8 cellular contexts compared by ENCODE assay signal in the genomic region with DNA sequence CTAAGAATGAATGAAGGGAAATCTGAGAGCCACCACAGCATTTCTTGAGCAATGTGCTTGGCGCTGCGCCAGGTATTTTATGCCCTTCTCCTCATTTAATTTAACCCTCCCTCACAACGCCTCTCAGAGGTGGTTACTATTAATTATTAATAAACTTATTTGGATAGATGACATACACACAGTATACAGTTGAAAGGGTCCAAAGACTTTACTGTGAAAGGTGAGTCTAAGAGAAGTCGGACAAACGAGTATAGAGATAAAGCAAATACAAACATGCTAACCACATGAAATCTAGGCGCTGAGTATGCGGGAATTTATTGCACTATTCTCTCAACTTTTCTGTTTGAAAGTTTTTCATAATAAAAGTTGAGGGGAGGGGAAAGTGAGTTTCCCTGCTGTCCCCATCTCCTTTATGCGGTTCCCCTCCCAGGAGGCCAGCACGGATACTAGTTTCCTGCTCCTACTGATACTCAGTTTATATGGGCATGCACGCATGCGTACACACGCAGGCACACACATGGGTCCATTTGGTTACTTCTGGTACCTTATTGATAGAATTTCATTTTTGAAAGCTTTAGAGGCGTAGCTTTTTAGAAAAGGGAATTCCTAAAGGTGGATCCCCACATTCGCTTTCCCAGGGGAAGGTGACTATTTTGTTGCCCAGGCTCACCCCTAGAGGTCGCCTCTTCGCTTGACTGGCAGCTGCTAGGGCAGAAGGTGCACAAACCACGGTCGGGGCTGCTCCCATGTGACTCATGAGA. TPM values are rescaled to one million over a fixed set of nuclear protein-coding genes. Genes with fewer than 3 reads are reported as not detected.
DNase-seq lines count a peak whose midpoint lies in the region; ATAC-seq and TF ChIP-seq lines count a peak whose summit lies in the region.

No MANE protein-coding gene starts in this region.

- DNase-seq in DMS114 treated with DMSO at 0.1 percent for 48 hours (lab: John Stamatoyannopoulos, UW; ENCODE audit: unreplicated experiment) (peak; percentile 44), KBM-7 (peak; percentile 67), SK-N-MC (ENCODE audit: low read depth, low spot score) (peak; percentile 39), glutamatergic neuron (peak; percentile 80), pons (ENCODE audit: low spot score) (peak; percentile 70), upper lobe of right lung (peak; percentile 84)
- peak; percentile 75 for DNase-seq in activated naive CD4-positive, alpha-beta T cell treated with anti-CD3 and anti-CD28 coated beads, Interleukin-2, amount 50 U/mL, for 16 hours

- no peaks in the 10 kb centered on the region for H3K27me3 Mint-ChIP-seq in glutamatergic neuron (ENCODE audit: unreplicated experiment)

- H3K4me3 Mint-ChIP-seq in glutamatergic neuron (ENCODE audit: unreplicated experiment) = peak overlapping the region; percentile 12

- H3K4me1 ChIP-seq in upper lobe of right lung = peaks cover 12% of the 10 kb centered on the region

- H3K27me3 ChIP-seq in upper lobe of right lung = no peaks in the 10 kb centered on the region

- H3K27ac ChIP-seq in SK-N-MC = peak overlapping the region; percentile 78
- H3K27ac ChIP-seq in upper lobe of right lung = no peak overlapping the region

- peak; percentile 86 for TF ChIP-seq CTCF in glutamatergic neuron (IDR thresholded peaks at IDR 0.05; ENCODE audit: partially characterized antibody, unreplicated experiment)
- peak; percentile 86 for TF ChIP-seq CTCF in upper lobe of right lung (IDR thresholded peaks at IDR 0.05)

- H3K36me3 Mint-ChIP-seq in glutamatergic neuron (ENCODE audit: unreplicated experiment) = no peaks in the 10 kb centered on the region

- intact Hi-C loops in upper lobe of right lung (cut with DNase I) = no loop called here

- no peak overlapping the region for H3K9ac ChIP-seq in SK-N-MC (ENCODE audit: insufficient read length)

- peaks cover 2% of the 10 kb centered on the region for H3K4me1 Mint-ChIP-seq in glutamatergic neuron (ENCODE audit: low read depth, unreplicated experiment)

- peak overlapping the region; percentile 49 for H3K4me3 ChIP-seq in SK-N-MC
- H3K4me3 ChIP-seq in upper lobe of right lung = peak overlapping the region; percentile 39

- no peaks in the 10 kb centered on the region for H3K9me3 Mint-ChIP-seq in glutamatergic neuron (ENCODE audit: unreplicated experiment)

- in situ Hi-C loops in KBM-7 (cut with MboI; ENCODE audit: low pct_unique_long_range_greater_than_20kb, low sequenced_read_pairs) = no loop called here

- ATAC-seq in GM21515 (IDR thresholded peaks at IDR 0.05; ENCODE audit: unreplicated experiment) (peak; percentile 88), upper lobe of right lung (peak; percentile 98)

- H3K9me3 ChIP-seq in SK-N-MC (ENCODE audit: low read depth, low read length) (no peaks in the 10 kb centered on the region), upper lobe of right lung (no peaks in the 10 kb centered on the region)

- no peaks in the 10 kb centered on the region for H3K36me3 ChIP-seq in SK-N-MC (ENCODE audit: insufficient read depth, low read length)
- no peaks in the 10 kb centered on the region for H3K36me3 ChIP-seq in upper lobe of right lung

- H3K27ac Mint-ChIP-seq in glutamatergic neuron (ENCODE audit: unreplicated experiment) = peak overlapping the region; percentile 49

RNA-seq across cellular contexts. Expression of a gene that starts 28.5 kb away (rescaled TPM):
- 21.1 TPM for total RNA-seq in glutamatergic neuron (ENCODE audit: unreplicated experiment)
- total RNA-seq in upper lobe of right lung = 8.2 TPM

RNA-seq across cellular contexts. Expression of a gene that starts 29.7 kb away (rescaled TPM):
- total RNA-seq in glutamatergic neuron (ENCODE audit: unreplicated experiment) (67.6 TPM), upper lobe of right lung (49.6 TPM)
